In the genomic region with DNA sequence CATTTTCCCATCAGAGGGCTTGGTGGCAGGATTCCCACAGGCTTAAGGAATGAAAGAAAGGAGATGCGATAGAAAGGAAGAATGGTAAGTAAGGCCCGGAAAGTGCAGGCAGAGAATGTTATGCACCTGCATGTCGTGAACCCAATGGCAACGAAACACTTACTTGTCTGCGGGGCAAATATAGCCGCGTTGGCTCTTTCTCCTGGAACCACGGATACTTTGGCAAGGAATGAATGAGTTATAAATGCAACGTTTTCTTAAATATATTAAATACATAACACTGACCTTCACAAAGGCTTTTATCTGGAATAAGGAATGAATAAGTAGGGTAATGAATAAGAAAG, we compare ENCODE assay signal across 8 cellular contexts.
DNase-seq lines count a peak whose midpoint lies in the region; ATAC-seq and TF ChIP-seq lines count a peak whose summit lies in the region.

No MANE protein-coding gene starts in this region.

- TF ChIP-seq POLR2A in thyroid gland (IDR thresholded peaks at IDR 0.05) = no peak

- peak overlapping the region in 2 of 3 donors; percentile 38 to 48 for H3K4me3 ChIP-seq in thyroid gland (replicated peaks in 1 of 3)

- peak overlapping the region; percentile 71 for H3K4me3 Mint-ChIP-seq in activated CD4-positive, alpha-beta T cell treated with anti-CD3 and anti-CD28 coated beads, Interleukin-2, amount 10 ng/mL, durations not matched to agents 7 days and 5 days
- H3K4me3 Mint-ChIP-seq in activated naive CD8-positive, alpha-beta T cell treated with anti-CD3 and anti-CD28 coated beads, Interleukin-2, amount 50 U/mL, for 24 hours = peak overlapping the region; percentile 72

- no peaks in the 10 kb centered on the region for H3K36me3 Mint-ChIP-seq in activated CD4-positive, alpha-beta T cell treated with anti-CD3 and anti-CD28 coated beads, Interleukin-2, amount 10 ng/mL, durations not matched to agents 7 days and 5 days (ENCODE audit: low read depth)
- H3K36me3 Mint-ChIP-seq in activated naive CD8-positive, alpha-beta T cell treated with anti-CD3 and anti-CD28 coated beads, Interleukin-2, amount 50 U/mL, for 24 hours (ENCODE audit: low read depth) = no peaks in the 10 kb centered on the region

- no peak for ATAC-seq in activated naive CD8-positive, alpha-beta T cell treated with anti-CD3 and anti-CD28 coated beads, Interleukin-2, amount 50 U/mL, for 24 hours
- ATAC-seq in left lobe of liver (peak; percentile 12), GM21526 (IDR thresholded peaks at IDR 0.05; ENCODE audit: low FRiP score, unreplicated experiment) (no peak), HG02852 (IDR thresholded peaks at IDR 0.05; ENCODE audit: unreplicated experiment) (no peak)

- POLR2A ChIA-PET in activated CD4-positive, alpha-beta T cell treated with anti-CD3 and anti-CD28 coated beads, Interleukin-2, amount 10 ng/mL, durations not matched to agents 7 days and 5 days (lab: Charles Lee) = interaction anchor here (0.6 kb wide), 1 partner anchor 65 kb away, joined by 3 read pairs; no protein-coding TSS in a partner anchor

- DNase-seq in activated CD4-positive, alpha-beta T cell treated with anti-CD3 and anti-CD28 coated beads, Interleukin-2, amount 10 ng/mL, durations not matched to agents 7 days and 5 days = no peak
- DNase-seq in activated CD4-positive, alpha-beta T cell treated with anti-CD3 and anti-CD28 coated beads for 48 hours = no peak
- no peak for DNase-seq in activated naive CD8-positive, alpha-beta T cell treated with anti-CD3 and anti-CD28 coated beads, Interleukin-2, amount 50 U/mL, for 24 hours
- DNase-seq in left lobe of liver (ENCODE audit: low spot score) (no peak), thyroid gland (no peak), NCI-H2107 treated with DMSO at 0.1 percent for 48 hours (lab: John Stamatoyannopoulos, UW; ENCODE audit: unreplicated experiment) (no peak)

- no peaks in the 10 kb centered on the region for H3K27me3 ChIP-seq in thyroid gland

- H3K4me1 ChIP-seq in thyroid gland = peaks cover 25 to 32% of the 10 kb centered on the region in 2 donors

- no peaks in the 10 kb centered on the region for H3K36me3 ChIP-seq in thyroid gland

- peak overlapping the region in 2 of 3 donors; percentile 79 to 84 for H3K27ac ChIP-seq in thyroid gland

- peaks cover 53% of the 10 kb centered on the region for H3K4me1 Mint-ChIP-seq in activated CD4-positive, alpha-beta T cell treated with anti-CD3 and anti-CD28 coated beads, Interleukin-2, amount 10 ng/mL, durations not matched to agents 7 days and 5 days
- H3K4me1 Mint-ChIP-seq in activated naive CD8-positive, alpha-beta T cell treated with anti-CD3 and anti-CD28 coated beads, Interleukin-2, amount 50 U/mL, for 24 hours = peaks cover 37% of the 10 kb centered on the region

- CTCF ChIA-PET in activated CD4-positive, alpha-beta T cell treated with anti-CD3 and anti-CD28 coated beads, Interleukin-2, amount 10 ng/mL, durations not matched to agents 7 days and 5 days (lab: Charles Lee) = interaction anchor here (0.8 to 7.8 kb wide), 31 partner anchors 10 to 501 kb away, joined by 3 to 97 read pairs (median 4); a partner anchor contains a TSS

- H3K27me3 Mint-ChIP-seq in activated CD4-positive, alpha-beta T cell treated with anti-CD3 and anti-CD28 coated beads, Interleukin-2, amount 10 ng/mL, durations not matched to agents 7 days and 5 days = peaks cover 4% of the 10 kb centered on the region
- H3K27me3 Mint-ChIP-seq in activated naive CD8-positive, alpha-beta T cell treated with anti-CD3 and anti-CD28 coated beads, Interleukin-2, amount 50 U/mL, for 24 hours = peaks cover 7% of the 10 kb centered on the region

- H3K27ac Mint-ChIP-seq in activated CD4-positive, alpha-beta T cell treated with anti-CD3 and anti-CD28 coated beads, Interleukin-2, amount 10 ng/mL, durations not matched to agents 7 days and 5 days = no peak overlapping the region
- H3K27ac Mint-ChIP-seq in activated naive CD8-positive, alpha-beta T cell treated with anti-CD3 and anti-CD28 coated beads, Interleukin-2, amount 50 U/mL, for 24 hours = no peak overlapping the region

- no peaks in the 10 kb centered on the region for H3K9me3 Mint-ChIP-seq in activated CD4-positive, alpha-beta T cell treated with anti-CD3 and anti-CD28 coated beads, Interleukin-2, amount 10 ng/mL, durations not matched to agents 7 days and 5 days
- no peaks in the 10 kb centered on the region for H3K9me3 Mint-ChIP-seq in activated naive CD8-positive, alpha-beta T cell treated with anti-CD3 and anti-CD28 coated beads, Interleukin-2, amount 50 U/mL, for 24 hours

- WGBS in thyroid gland, 2 donors = 9 to 10% methylated on average over 9 of the region's 9 CpGs

- intact Hi-C loops in thyroid gland (cut with DNase I) = loop anchor here (10.0 kb wide), 1 partner anchor 260 kb away; a partner anchor contains a TSS

- no peaks in the 10 kb centered on the region for H3K9me3 ChIP-seq in thyroid gland

- TF ChIP-seq CTCF in thyroid gland (IDR thresholded peaks at IDR 0.05) = peak in 2 of 6 experiments; percentile 7 to 84
